15 cellular contexts compared by ENCODE assay signal in genomic region chr7:35849158-35849831, GRCh38. TPM values are rescaled to one million over a fixed set of nuclear protein-coding genes. Genes with fewer than 3 reads are reported as not detected.
DNase-seq lines count a peak whose midpoint lies in the region; ATAC-seq and TF ChIP-seq lines count a peak whose summit lies in the region.
"Had no signal": no experiment of that assay in that cellular context is flagged by ENCODE, and none has a peak within 500 bp of the region (broad histone marks: within the 10 kb centered on the region; RNA-seq: fewer than 3 reads in every experiment).

No MANE protein-coding gene starts in this region.

- H3K9me3 Mint-ChIP-seq in progenitor cell of endocrine pancreas (ENCODE audit: low read depth): no peaks in the 10 kb centered on the region
- H3K9me3 Mint-ChIP-seq: activated naive CD4-positive, alpha-beta T cell treated with anti-CD3 and anti-CD28 coated beads, Interleukin-2, amount 50 U/mL, for 72 hours; type B pancreatic cell had no signal

- peaks cover 0 to 45% (median 20%) of the 10 kb centered on the region in 6 donors for H3K36me3 ChIP-seq in spleen

- peak; percentile 2 to 49 for DNase-seq in NCI-H2081 (lab: John Stamatoyannopoulos, UW)
- DNase-seq in NCI-H2081 treated with DMSO at 0.1 percent for 48 hours (lab: John Stamatoyannopoulos, UW): no peak
- DNase-seq in NCI-H69 (lab: John Stamatoyannopoulos, UW): peak; percentile 91
- no peak for DNase-seq in epithelial cell of proximal tubule (ENCODE audit: low read depth)
- DNase-seq in progenitor cell of endocrine pancreas (ENCODE audit: low spot score, unreplicated experiment): no peak
- DNase-seq in lower leg skin (ENCODE audit: low spot score in 2 of 2): no peak
- no peak for DNase-seq in spleen
- DNase-seq: left colon; SIG-M5; stimulated activated CD4-positive, alpha-beta T cell treated with anti-CD3 and anti-CD28 coated beads, Interleukin-15, amount 100 ng/mL, for 24 hours; stimulated activated CD8-positive, alpha-beta memory T cell treated with anti-CD3 and anti-CD28 coated beads, Interleukin-4, amount 100 ng/mL, for 48 hours had no signal

- H3K27me3 Mint-ChIP-seq in progenitor cell of endocrine pancreas: no peaks in the 10 kb centered on the region
- H3K27me3 Mint-ChIP-seq: type B pancreatic cell had no signal

- H3K4me3 ChIP-seq in epithelial cell of proximal tubule (ENCODE audit: low read depth, low read length): no peak overlapping the region
- no peak overlapping the region for H3K4me3 ChIP-seq in lower leg skin (ENCODE audit: low read depth, poor library complexity, severe bottlenecking)
- no peak overlapping the region for H3K4me3 ChIP-seq in spleen

- H3K4me1 ChIP-seq in spleen: peaks cover 0 to 85% (median 28%) of the 10 kb centered on the region in 6 donors

- peaks cover 10% of the 10 kb centered on the region for H3K36me3 Mint-ChIP-seq in progenitor cell of endocrine pancreas (ENCODE audit: insufficient read depth)

- no peak overlapping the region for H3K4me3 Mint-ChIP-seq in progenitor cell of endocrine pancreas (ENCODE audit: low read depth)
- H3K4me3 Mint-ChIP-seq: type B pancreatic cell had no signal

- no peaks in the 10 kb centered on the region for H3K27me3 ChIP-seq in spleen (replicated peaks in 1 of 7)
- H3K27me3 ChIP-seq: dorsolateral prefrontal cortex had no signal

- no peaks in the 10 kb centered on the region for H3K9me3 ChIP-seq in spleen

- peaks cover 21% of the 10 kb centered on the region for H3K4me1 Mint-ChIP-seq in progenitor cell of endocrine pancreas (ENCODE audit: low read depth)

- 65 to 71% methylated on average over 7 of the region's 7 CpGs for WGBS in lower leg skin, 2 donors
- WGBS in spleen, 5 donors: 87 to 91% (median 91%) methylated on average over 7 of the region's 7 CpGs

- H3K27ac Mint-ChIP-seq in progenitor cell of endocrine pancreas: peak overlapping the region; percentile 45
- H3K27ac Mint-ChIP-seq: activated naive CD4-positive, alpha-beta T cell treated with anti-CD3 and anti-CD28 coated beads, Interleukin-2, amount 50 U/mL, for 72 hours; type B pancreatic cell had no signal

- intact Hi-C loops in lower leg skin (cut with DNase I; ENCODE audit: low total_unique reads) (no loop called here), spleen (cut with DNase I; ENCODE audit: low total_unique reads) (no loop called here)

- no peak overlapping the region for H3K27ac ChIP-seq in spleen

- ATAC-seq in HG03342 (IDR thresholded peaks at IDR 0.05; ENCODE audit: unreplicated experiment): no peak
- ATAC-seq: activated naive CD4-positive, alpha-beta T cell treated with anti-CD3 and anti-CD28 coated beads, Interleukin-2, amount 50 U/mL, for 72 hours; left colon had no signal

- TF ChIP-seq CTCF in epithelial cell of proximal tubule (conservative IDR thresholded peaks at IDR 0.05; ENCODE audit: low read depth, low read length) (peak; percentile 19), progenitor cell of endocrine pancreas (IDR thresholded peaks at IDR 0.05; ENCODE audit: unreplicated experiment) (no peak), lower leg skin (IDR thresholded peaks at IDR 0.05) (no peak), spleen (IDR thresholded peaks at IDR 0.05 in 8 of 11, conservative IDR thresholded peaks at IDR 0.05 in 3 of 11) (no peak)

- no peak for TF ChIP-seq POLR2A in lower leg skin (IDR thresholded peaks at IDR 0.05)
- no peak for TF ChIP-seq POLR2A in spleen (IDR thresholded peaks at IDR 0.05)

RNA-seq across cellular contexts. Expression of gene SEPTIN7, which starts 48.4 kb away (rescaled TPM):
- total RNA-seq in epithelial cell of proximal tubule (154 and 188 TPM in 2 replicates), progenitor cell of endocrine pancreas (174 and 175 TPM in 2 replicates), lower leg skin (100 to 1,000 TPM; 122 to 172 (median 148) TPM), spleen (100 to 1,000 TPM; 184 to 241 (median 214) TPM)
- 100 to 1,000 TPM; 186 to 243 (median 224) TPM for polyA plus RNA-seq in spleen

Comparison
In these comparisons a context has a peak if more than half of its experiments do, and no peak if none do; other contexts are left out.
1. DNase-seq: peak in NCI-H2081 (2 of 2) and NCI-H69 (single experiment); none in NCI-H2081 treated with DMSO at 0.1 percent for 48 hours (single experiment), epithelial cell of proximal tubule (single experiment), progenitor cell of endocrine pancreas (single experiment), lower leg skin (0 of 2) and spleen (single experiment).